ENCODE assay signal across 24 cellular contexts in the genomic region with DNA sequence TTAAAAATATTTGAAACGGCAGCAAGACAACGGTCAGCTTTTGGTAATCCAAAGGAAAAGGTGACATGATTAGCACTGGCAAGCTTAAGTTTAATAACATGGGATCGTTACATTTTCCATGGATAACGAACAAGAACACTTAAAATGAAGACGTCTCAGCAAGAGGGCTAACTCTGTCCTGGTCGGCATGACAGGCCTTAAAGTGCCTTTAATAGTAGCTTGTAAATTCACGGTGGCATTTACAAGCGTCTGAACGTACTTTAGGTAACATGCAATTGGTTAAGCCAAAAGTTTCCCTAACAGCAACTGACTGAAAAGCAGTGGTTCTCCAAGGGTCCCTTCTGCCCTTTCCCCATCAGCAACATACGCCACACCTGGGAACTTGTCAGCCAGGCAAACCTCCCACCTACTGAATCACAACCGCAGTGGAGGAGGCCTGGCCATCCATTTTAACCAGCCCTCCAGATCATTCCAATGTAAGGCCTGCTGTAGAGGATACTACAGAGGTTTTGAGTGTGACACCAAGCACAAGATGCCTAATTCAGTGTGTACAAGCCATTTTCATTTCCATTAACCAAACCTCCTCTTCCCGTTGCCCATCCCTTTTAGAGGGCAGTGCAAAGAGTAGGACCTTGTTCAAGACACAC.
"Had no signal": no experiment of that assay in that cellular context is flagged by ENCODE, and none has a peak within 500 bp of the region (broad histone marks: within the 10 kb centered on the region; RNA-seq: fewer than 3 reads in every experiment).

No MANE protein-coding gene starts in this region.

- H3K36me3 ChIP-seq: gastroesophageal sphincter, heart left ventricle, left lung, sigmoid colon, stomach, thyroid gland had no signal

- H3K27me3 ChIP-seq: thyroid gland had no signal

- H3K9me3 ChIP-seq: gastroesophageal sphincter, heart left ventricle, left lung, psoas muscle, sigmoid colon, stomach, thyroid gland had no signal

- H3K79me2 ChIP-seq: hepatocyte had no signal

- FAIRE-seq: endometrium had no signal

- H3K4me1 ChIP-seq: thyroid gland had no signal

- ATAC-seq: effector memory CD8-positive, alpha-beta T cell; gastroesophageal sphincter; heart left ventricle; left cardiac atrium; left lung; naive thymus-derived CD8-positive, alpha-beta T cell; psoas muscle; right cardiac atrium; stimulated activated effector memory CD8-positive, alpha-beta T cell treated with anti-CD3 and anti-CD28 coated beads, Interleukin-12 subunit alpha, Interleukin-12 subunit beta, amount 100 ng/mL, for 72 hours had no signal

- H3K4me3 ChIP-seq: gastroesophageal sphincter, heart left ventricle, hepatocyte, left lung, psoas muscle, sigmoid colon, stomach, thyroid gland had no signal

- DNase-seq: cortex of kidney; effector memory CD8-positive, alpha-beta T cell; foreskin fibroblast; heart left ventricle; left cardiac atrium; left lung; mesendoderm; midbrain; naive thymus-derived CD8-positive, alpha-beta T cell; nephron progenitor cell; nucleus accumbens; psoas muscle; right cardiac atrium; sigmoid colon; stimulated activated CD4-positive, alpha-beta T cell treated with anti-CD3 and anti-CD28 coated beads, Interleukin-2, amount 100 ng/mL, for 24 hours; stimulated activated CD4-positive, alpha-beta T cell treated with anti-CD3 and anti-CD28 coated beads, Interleukin-4, amount 100 ng/mL, for 24 hours; stimulated activated naive CD4-positive, alpha-beta T cell treated with Interleukin-2 at 50 U/mL for 16 hours; stomach; thyroid gland; trophoblast cell had no signal

- H3K27ac Mint-ChIP-seq: effector memory CD8-positive, alpha-beta T cell; naive thymus-derived CD8-positive, alpha-beta T cell; nephron progenitor cell; stimulated activated effector memory CD8-positive, alpha-beta T cell treated with anti-CD3 and anti-CD28 coated beads, Interleukin-12 subunit alpha, Interleukin-12 subunit beta, amount 100 ng/mL, for 72 hours had no signal

- H3K27ac ChIP-seq: gastroesophageal sphincter, heart left ventricle, hepatocyte, left lung, psoas muscle, sigmoid colon, stomach, thyroid gland had no signal

- H2AFZ ChIP-seq: hepatocyte had no signal

- H3K9me3 Mint-ChIP-seq: effector memory CD8-positive, alpha-beta T cell; naive thymus-derived CD8-positive, alpha-beta T cell; nephron progenitor cell; stimulated activated effector memory CD8-positive, alpha-beta T cell treated with anti-CD3 and anti-CD28 coated beads, Interleukin-12 subunit alpha, Interleukin-12 subunit beta, amount 100 ng/mL, for 72 hours had no signal

- H3K27me3 Mint-ChIP-seq: effector memory CD8-positive, alpha-beta T cell; naive thymus-derived CD8-positive, alpha-beta T cell had no signal

- H3K4me3 Mint-ChIP-seq: effector memory CD8-positive, alpha-beta T cell; naive thymus-derived CD8-positive, alpha-beta T cell; stimulated activated effector memory CD8-positive, alpha-beta T cell treated with anti-CD3 and anti-CD28 coated beads, Interleukin-12 subunit alpha, Interleukin-12 subunit beta, amount 100 ng/mL, for 72 hours had no signal

- H3K4me2 ChIP-seq: hepatocyte had no signal

- H3K36me3 Mint-ChIP-seq: naive thymus-derived CD8-positive, alpha-beta T cell had no signal
